ENCODE assay signal across 1 cellular context in the genomic region with DNA sequence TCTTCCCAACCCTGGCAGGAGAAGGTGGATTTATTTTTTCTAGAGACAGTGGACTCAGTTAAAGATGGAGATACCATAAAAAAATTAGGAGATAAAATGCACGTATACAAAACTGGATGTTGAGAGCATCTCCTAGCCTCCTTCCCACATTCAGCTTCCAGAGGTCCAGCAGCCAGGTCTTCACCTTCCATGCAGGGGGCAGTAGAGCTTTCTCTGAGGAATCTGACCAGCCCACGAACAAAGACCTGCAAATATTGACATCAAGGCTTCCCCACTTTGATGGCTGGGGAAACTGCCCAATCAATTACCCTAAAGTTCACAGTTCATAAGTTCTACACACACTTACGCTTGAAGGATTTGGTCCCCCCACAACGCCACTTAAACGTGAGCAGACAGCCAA.
TF ChIP-seq lines count a peak whose summit lies in the region.

No MANE protein-coding gene starts in this region.

TF ChIP-seq in HCT116, 20 proteins besides CTCF, POLR2A, EP300 and RAD21 (continued from another document):
- TF ChIP-seq, protein P1, sequence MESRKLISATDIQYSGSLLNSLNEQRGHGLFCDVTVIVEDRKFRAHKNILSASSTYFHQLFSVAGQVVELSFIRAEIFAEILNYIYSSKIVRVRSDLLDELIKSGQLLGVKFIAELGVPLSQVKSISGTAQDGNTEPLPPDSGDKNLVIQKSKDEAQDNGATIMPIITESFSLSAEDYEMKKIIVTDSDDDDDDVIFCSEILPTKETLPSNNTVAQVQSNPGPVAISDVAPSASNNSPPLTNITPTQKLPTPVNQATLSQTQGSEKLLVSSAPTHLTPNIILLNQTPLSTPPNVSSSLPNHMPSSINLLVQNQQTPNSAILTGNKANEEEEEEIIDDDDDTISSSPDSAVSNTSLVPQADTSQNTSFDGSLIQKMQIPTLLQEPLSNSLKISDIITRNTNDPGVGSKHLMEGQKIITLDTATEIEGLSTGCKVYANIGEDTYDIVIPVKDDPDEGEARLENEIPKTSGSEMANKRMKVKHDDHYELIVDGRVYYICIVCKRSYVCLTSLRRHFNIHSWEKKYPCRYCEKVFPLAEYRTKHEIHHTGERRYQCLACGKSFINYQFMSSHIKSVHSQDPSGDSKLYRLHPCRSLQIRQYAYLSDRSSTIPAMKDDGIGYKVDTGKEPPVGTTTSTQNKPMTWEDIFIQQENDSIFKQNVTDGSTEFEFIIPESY (IDR thresholded peaks at IDR 0.05; ENCODE audit: extremely low read depth, insufficient replicate concordance, low read length): no peak
- TF ChIP-seq EZH2phosphoT487 (IDR thresholded peaks at IDR 0.05; ENCODE audit: borderline replicate concordance): no peak
- TF ChIP-seq ZNF274 (IDR thresholded peaks at IDR 0.05; ENCODE audit: low read depth, low read length): no peak
- TF ChIP-seq, protein P2, sequence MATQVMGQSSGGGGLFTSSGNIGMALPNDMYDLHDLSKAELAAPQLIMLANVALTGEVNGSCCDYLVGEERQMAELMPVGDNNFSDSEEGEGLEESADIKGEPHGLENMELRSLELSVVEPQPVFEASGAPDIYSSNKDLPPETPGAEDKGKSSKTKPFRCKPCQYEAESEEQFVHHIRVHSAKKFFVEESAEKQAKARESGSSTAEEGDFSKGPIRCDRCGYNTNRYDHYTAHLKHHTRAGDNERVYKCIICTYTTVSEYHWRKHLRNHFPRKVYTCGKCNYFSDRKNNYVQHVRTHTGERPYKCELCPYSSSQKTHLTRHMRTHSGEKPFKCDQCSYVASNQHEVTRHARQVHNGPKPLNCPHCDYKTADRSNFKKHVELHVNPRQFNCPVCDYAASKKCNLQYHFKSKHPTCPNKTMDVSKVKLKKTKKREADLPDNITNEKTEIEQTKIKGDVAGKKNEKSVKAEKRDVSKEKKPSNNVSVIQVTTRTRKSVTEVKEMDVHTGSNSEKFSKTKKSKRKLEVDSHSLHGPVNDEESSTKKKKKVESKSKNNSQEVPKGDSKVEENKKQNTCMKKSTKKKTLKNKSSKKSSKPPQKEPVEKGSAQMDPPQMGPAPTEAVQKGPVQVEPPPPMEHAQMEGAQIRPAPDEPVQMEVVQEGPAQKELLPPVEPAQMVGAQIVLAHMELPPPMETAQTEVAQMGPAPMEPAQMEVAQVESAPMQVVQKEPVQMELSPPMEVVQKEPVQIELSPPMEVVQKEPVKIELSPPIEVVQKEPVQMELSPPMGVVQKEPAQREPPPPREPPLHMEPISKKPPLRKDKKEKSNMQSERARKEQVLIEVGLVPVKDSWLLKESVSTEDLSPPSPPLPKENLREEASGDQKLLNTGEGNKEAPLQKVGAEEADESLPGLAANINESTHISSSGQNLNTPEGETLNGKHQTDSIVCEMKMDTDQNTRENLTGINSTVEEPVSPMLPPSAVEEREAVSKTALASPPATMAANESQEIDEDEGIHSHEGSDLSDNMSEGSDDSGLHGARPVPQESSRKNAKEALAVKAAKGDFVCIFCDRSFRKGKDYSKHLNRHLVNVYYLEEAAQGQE (IDR thresholded peaks at IDR 0.05; ENCODE audit: low read depth): no peak
